In genomic region chrX:53094584-53094908, GRCh38 we compare ENCODE assay signal across 8 cellular contexts. TPM values are rescaled to one million over a fixed set of nuclear protein-coding genes. Genes with fewer than 3 reads are reported as not detected.
DNase-seq lines count a peak whose midpoint lies in the region; ATAC-seq, FAIRE-seq and TF ChIP-seq lines count a peak whose summit lies in the region.

No MANE protein-coding gene starts in this region.

- H3K4me3 ChIP-seq in astrocyte (ENCODE audit: insufficient read depth, low read depth, low read length) = peak overlapping the region; percentile 79
- H3K4me3 ChIP-seq in right lobe of liver = peak overlapping the region; percentile 49 to 66 (median 60)
- H3K4me3 ChIP-seq in thyroid gland (replicated peaks in 1 of 3) = peak overlapping the region; percentile 20 to 46 (median 42)

- peaks cover 6% of the 10 kb centered on the region for H3K79me2 ChIP-seq in astrocyte (ENCODE audit: insufficient read depth, low read length)

- H3K27ac Mint-ChIP-seq in activated CD4-positive, alpha-beta T cell treated with anti-CD3 and anti-CD28 coated beads, Interleukin-2, amount 10 ng/mL, durations not matched to agents 7 days and 5 days = peak overlapping the region; percentile 92
- peak overlapping the region; percentile 96 for H3K27ac Mint-ChIP-seq in astrocyte (ENCODE audit: unreplicated experiment)

- no peaks in the 10 kb centered on the region for H3K27me3 ChIP-seq in astrocyte (ENCODE audit: insufficient read depth, low read length)
- H3K27me3 ChIP-seq in right lobe of liver = no peaks in the 10 kb centered on the region
- H3K27me3 ChIP-seq in thyroid gland = no peaks in the 10 kb centered on the region

- no peaks in the 10 kb centered on the region for H3K9me3 Mint-ChIP-seq in activated CD4-positive, alpha-beta T cell treated with anti-CD3 and anti-CD28 coated beads, Interleukin-2, amount 10 ng/mL, durations not matched to agents 7 days and 5 days
- H3K9me3 Mint-ChIP-seq in astrocyte (ENCODE audit: unreplicated experiment) = no peaks in the 10 kb centered on the region

- TF ChIP-seq CTCF in astrocyte (IDR thresholded peaks at IDR 0.05; ENCODE audit: insufficient read depth, low read depth, low read length) = no peak
- TF ChIP-seq CTCF in right lobe of liver (IDR thresholded peaks at IDR 0.05) = no peak
- TF ChIP-seq CTCF in thyroid gland (IDR thresholded peaks at IDR 0.05) = no peak

- H3K9me3 ChIP-seq in astrocyte (ENCODE audit: insufficient read depth, low read depth, low read length) (no peaks in the 10 kb centered on the region), right lobe of liver (no peaks in the 10 kb centered on the region), thyroid gland (no peaks in the 10 kb centered on the region)

- TF ChIP-seq POLR2A in right lobe of liver (IDR thresholded peaks at IDR 0.05) (no peak), thyroid gland (IDR thresholded peaks at IDR 0.05) (no peak)

- ATAC-seq in right lobe of liver (no peak), GM19467 (IDR thresholded peaks at IDR 0.05; ENCODE audit: unreplicated experiment) (no peak), HG02678 (IDR thresholded peaks at IDR 0.05; ENCODE audit: unreplicated experiment) (no peak)

- no peaks in the 10 kb centered on the region for H4K20me1 ChIP-seq in astrocyte (ENCODE audit: insufficient read depth, low read length)

- H3K27ac ChIP-seq in astrocyte (ENCODE audit: low read depth, low read length) (peak overlapping the region; percentile 44), right lobe of liver (peak overlapping the region; percentile 64 to 73 (median 64)), thyroid gland (peak overlapping the region; percentile 77 to 86 (median 81))

- CTCF ChIA-PET in activated CD4-positive, alpha-beta T cell treated with anti-CD3 and anti-CD28 coated beads, Interleukin-2, amount 10 ng/mL, durations not matched to agents 7 days and 5 days (lab: Charles Lee) = no interaction called here

- H2AFZ ChIP-seq in astrocyte (ENCODE audit: low read depth, low read length) = peak overlapping the region; percentile 88

- H3K9ac ChIP-seq in astrocyte (ENCODE audit: low read length) = peak overlapping the region; percentile 81

- intact Hi-C loops in right lobe of liver (cut with DNase I) = no loop called here
- intact Hi-C loops in thyroid gland (cut with DNase I) = no loop called here

- WGBS in right lobe of liver (ENCODE audit: insufficient coverage, low coverage, low lambda C conversion rate, missing lambda C conversion rate) = 13% methylated on average over 5 of the region's 5 CpGs
- 1% methylated on average over 5 of the region's 5 CpGs for WGBS in thyroid gland, 2 donors

- H3K4me3 Mint-ChIP-seq in activated CD4-positive, alpha-beta T cell treated with anti-CD3 and anti-CD28 coated beads, Interleukin-2, amount 10 ng/mL, durations not matched to agents 7 days and 5 days = peak overlapping the region; percentile 88
- H3K4me3 Mint-ChIP-seq in astrocyte (ENCODE audit: unreplicated experiment) = peak overlapping the region; percentile 91

- peaks cover 6% of the 10 kb centered on the region for H3K36me3 Mint-ChIP-seq in activated CD4-positive, alpha-beta T cell treated with anti-CD3 and anti-CD28 coated beads, Interleukin-2, amount 10 ng/mL, durations not matched to agents 7 days and 5 days (ENCODE audit: low read depth)
- no peaks in the 10 kb centered on the region for H3K36me3 Mint-ChIP-seq in astrocyte (ENCODE audit: low read depth, unreplicated experiment)

- peaks cover 4% of the 10 kb centered on the region for H3K4me1 ChIP-seq in astrocyte (ENCODE audit: insufficient read depth, low read length)
- H3K4me1 ChIP-seq in right lobe of liver = no peaks in the 10 kb centered on the region
- H3K4me1 ChIP-seq in thyroid gland = no peaks in the 10 kb centered on the region

- H3K27me3 Mint-ChIP-seq in activated CD4-positive, alpha-beta T cell treated with anti-CD3 and anti-CD28 coated beads, Interleukin-2, amount 10 ng/mL, durations not matched to agents 7 days and 5 days = no peaks in the 10 kb centered on the region
- H3K27me3 Mint-ChIP-seq in astrocyte (ENCODE audit: low read depth, unreplicated experiment) = no peaks in the 10 kb centered on the region

- H3K4me2 ChIP-seq in astrocyte (ENCODE audit: low read length) = peak overlapping the region; percentile 97

- H3K36me3 ChIP-seq in astrocyte (ENCODE audit: insufficient read depth, low read length) (no peaks in the 10 kb centered on the region), right lobe of liver (no peaks in the 10 kb centered on the region), thyroid gland (no peaks in the 10 kb centered on the region)

- POLR2A ChIA-PET in activated CD4-positive, alpha-beta T cell treated with anti-CD3 and anti-CD28 coated beads, Interleukin-2, amount 10 ng/mL, durations not matched to agents 7 days and 5 days (lab: Charles Lee) = no interaction called here

- FAIRE-seq in astrocyte (lab: Jason Lieb, UNC) = peak; percentile 9

- no peak for DNase-seq in activated CD4-positive, alpha-beta T cell treated with anti-CD3 and anti-CD28 coated beads, Interleukin-2, amount 10 ng/mL, durations not matched to agents 7 days and 5 days
- DNase-seq in activated CD4-positive, alpha-beta T cell treated with anti-CD3 and anti-CD28 coated beads for 48 hours = no peak
- DNase-seq in astrocyte (ENCODE audit: low read depth) (no peak), right lobe of liver (no peak), thyroid gland (no peak), DMS 273 treated with DMSO at 0.1 percent for 48 hours (lab: John Stamatoyannopoulos, UW) (no peak)

- peaks cover 19% of the 10 kb centered on the region for H3K4me1 Mint-ChIP-seq in activated CD4-positive, alpha-beta T cell treated with anti-CD3 and anti-CD28 coated beads, Interleukin-2, amount 10 ng/mL, durations not matched to agents 7 days and 5 days
- peaks cover 6% of the 10 kb centered on the region for H3K4me1 Mint-ChIP-seq in astrocyte (ENCODE audit: low read depth, unreplicated experiment)

RNA-seq across cellular contexts. Expression of gene KANTR, which starts 0.6 kb away (rescaled TPM):
- 10 to 100 TPM in 1 of 2 experiments, 1 to 10 TPM in 1; 9.7 to 10.5 TPM for total RNA-seq in activated CD4-positive, alpha-beta T cell treated with anti-CD3 and anti-CD28 coated beads, Interleukin-2, amount 10 ng/mL, durations not matched to agents 7 days and 5 days
- 5.9 and 6.8 TPM in 2 replicates for total RNA-seq in astrocyte
- 1 to 10 TPM; 2.2 to 6.1 (median 4.0) TPM for total RNA-seq in right lobe of liver
- 10 to 100 TPM; 15.5 to 41.5 (median 21.8) TPM for total RNA-seq in thyroid gland

RNA-seq across cellular contexts. Expression of gene TSPYL2, which starts 12.4 kb away (rescaled TPM):
- 10 to 100 TPM; 15.3 to 18.9 TPM for total RNA-seq in activated CD4-positive, alpha-beta T cell treated with anti-CD3 and anti-CD28 coated beads, Interleukin-2, amount 10 ng/mL, durations not matched to agents 7 days and 5 days
- 30.7 and 31.5 TPM in 2 replicates for total RNA-seq in astrocyte
- 1 to 10 TPM; 2.8 to 8.8 (median 4.9) TPM for total RNA-seq in right lobe of liver
- total RNA-seq in thyroid gland = 10 to 100 TPM; 30.9 to 83.1 (median 49.1) TPM

RNA-seq across cellular contexts. Expression of gene GPR173, which starts 46.0 kb away (rescaled TPM):
- not detected for total RNA-seq in activated CD4-positive, alpha-beta T cell treated with anti-CD3 and anti-CD28 coated beads, Interleukin-2, amount 10 ng/mL, durations not matched to agents 7 days and 5 days
- 8.1 and 8.2 TPM in 2 replicates for total RNA-seq in astrocyte
- total RNA-seq in right lobe of liver = under 1 TPM in 3 of 6 experiments, not detected in 3; 0.13 to 0.51 (median 0.23) TPM
- 1 to 10 TPM in 2 of 4 donors, under 1 TPM in 2; 0.78 to 1.3 (median 1.1) TPM for total RNA-seq in thyroid gland
